Comparison of ENCODE assay signal across 1 cellular context in the genomic region with DNA sequence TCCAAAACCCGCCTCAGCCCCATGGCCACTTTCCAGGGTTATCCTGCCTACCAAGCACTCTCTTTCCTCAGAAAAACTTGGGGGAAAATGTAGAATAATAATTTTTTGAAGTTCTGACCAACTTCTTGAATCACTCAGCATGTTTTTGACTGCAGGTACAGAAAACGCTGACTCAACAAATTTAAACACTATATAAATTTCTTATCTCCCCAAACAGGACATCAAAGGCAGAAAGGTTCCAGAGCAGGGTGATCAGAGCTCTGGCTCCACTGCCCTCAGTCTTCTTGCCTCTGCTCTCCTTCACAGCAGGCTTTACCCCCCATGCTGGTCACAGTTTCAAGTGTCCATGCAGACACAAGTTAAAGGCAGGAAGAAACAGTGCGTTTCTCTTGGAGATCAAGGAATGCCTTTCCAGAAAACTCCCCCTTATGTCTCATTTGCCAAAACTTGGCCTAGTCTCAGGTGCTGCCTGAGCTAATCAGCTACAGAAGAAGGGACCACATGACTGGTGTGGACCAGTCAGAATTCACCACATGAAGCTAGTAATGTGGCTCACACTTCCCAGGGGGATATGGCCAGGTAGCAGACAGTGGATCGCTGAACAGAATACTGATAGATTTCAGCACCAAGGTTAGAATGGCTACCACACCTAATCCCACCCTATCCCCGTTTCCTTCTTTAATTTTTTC.
TF ChIP-seq lines count a peak whose summit lies in the region.

No MANE protein-coding gene starts in this region.

TF ChIP-seq in K562, 482 proteins besides CTCF, POLR2A, EP300 and RAD21 (continued from another document):
- TF ChIP-seq, protein P1, sequence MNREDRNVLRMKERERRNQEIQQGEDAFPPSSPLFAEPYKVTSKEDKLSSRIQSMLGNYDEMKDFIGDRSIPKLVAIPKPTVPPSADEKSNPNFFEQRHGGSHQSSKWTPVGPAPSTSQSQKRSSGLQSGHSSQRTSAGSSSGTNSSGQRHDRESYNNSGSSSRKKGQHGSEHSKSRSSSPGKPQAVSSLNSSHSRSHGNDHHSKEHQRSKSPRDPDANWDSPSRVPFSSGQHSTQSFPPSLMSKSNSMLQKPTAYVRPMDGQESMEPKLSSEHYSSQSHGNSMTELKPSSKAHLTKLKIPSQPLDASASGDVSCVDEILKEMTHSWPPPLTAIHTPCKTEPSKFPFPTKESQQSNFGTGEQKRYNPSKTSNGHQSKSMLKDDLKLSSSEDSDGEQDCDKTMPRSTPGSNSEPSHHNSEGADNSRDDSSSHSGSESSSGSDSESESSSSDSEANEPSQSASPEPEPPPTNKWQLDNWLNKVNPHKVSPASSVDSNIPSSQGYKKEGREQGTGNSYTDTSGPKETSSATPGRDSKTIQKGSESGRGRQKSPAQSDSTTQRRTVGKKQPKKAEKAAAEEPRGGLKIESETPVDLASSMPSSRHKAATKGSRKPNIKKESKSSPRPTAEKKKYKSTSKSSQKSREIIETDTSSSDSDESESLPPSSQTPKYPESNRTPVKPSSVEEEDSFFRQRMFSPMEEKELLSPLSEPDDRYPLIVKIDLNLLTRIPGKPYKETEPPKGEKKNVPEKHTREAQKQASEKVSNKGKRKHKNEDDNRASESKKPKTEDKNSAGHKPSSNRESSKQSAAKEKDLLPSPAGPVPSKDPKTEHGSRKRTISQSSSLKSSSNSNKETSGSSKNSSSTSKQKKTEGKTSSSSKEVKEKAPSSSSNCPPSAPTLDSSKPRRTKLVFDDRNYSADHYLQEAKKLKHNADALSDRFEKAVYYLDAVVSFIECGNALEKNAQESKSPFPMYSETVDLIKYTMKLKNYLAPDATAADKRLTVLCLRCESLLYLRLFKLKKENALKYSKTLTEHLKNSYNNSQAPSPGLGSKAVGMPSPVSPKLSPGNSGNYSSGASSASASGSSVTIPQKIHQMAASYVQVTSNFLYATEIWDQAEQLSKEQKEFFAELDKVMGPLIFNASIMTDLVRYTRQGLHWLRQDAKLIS (CRISPR knock-in tag; IDR thresholded peaks at IDR 0.05): no peak
- no peak for TF ChIP-seq HMGN3 (IDR thresholded peaks at IDR 0.05; ENCODE audit: borderline replicate concordance, extremely low read depth, insufficient read length, low read depth, low read length)
- TF ChIP-seq ATF7 (IDR thresholded peaks at IDR 0.05): 0 out of 2 replicates have a peak, but pooled peaks have one; percentile 17
- TF ChIP-seq, protein P2, sequence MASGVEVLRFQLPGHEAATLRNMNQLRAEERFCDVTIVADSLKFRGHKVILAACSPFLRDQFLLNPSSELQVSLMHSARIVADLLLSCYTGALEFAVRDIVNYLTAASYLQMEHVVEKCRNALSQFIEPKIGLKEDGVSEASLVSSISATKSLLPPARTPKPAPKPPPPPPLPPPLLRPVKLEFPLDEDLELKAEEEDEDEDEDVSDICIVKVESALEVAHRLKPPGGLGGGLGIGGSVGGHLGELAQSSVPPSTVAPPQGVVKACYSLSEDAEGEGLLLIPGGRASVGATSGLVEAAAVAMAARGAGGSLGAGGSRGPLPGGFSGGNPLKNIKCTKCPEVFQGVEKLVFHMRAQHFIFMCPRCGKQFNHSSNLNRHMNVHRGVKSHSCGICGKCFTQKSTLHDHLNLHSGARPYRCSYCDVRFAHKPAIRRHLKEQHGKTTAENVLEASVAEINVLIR (CRISPR knock-in tag; IDR thresholded peaks at IDR 0.05): no peak
- TF ChIP-seq HNRNPK (IDR thresholded peaks at IDR 0.05; ENCODE audit: low read depth, low read length, poor library complexity, severe bottlenecking): no peak
- no peak for TF ChIP-seq GTF2F1 (IDR thresholded peaks at IDR 0.05; ENCODE audit: low read depth, low read length)
- no peak for TF ChIP-seq FOXM1 (IDR thresholded peaks at IDR 0.05; ENCODE audit: low read depth)
- no peak for TF ChIP-seq FOXM1 (CRISPR knock-in tag; IDR thresholded peaks at IDR 0.05; ENCODE audit: low read depth)
- TF ChIP-seq FIP1L1 (IDR thresholded peaks at IDR 0.05; ENCODE audit: low read depth, low read length, poor library complexity, severe bottlenecking): no peak
- TF ChIP-seq, protein P3, sequence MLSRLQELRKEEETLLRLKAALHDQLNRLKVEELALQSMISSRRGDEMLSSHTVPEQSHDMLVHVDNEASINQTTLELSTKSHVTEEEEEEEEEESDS (CRISPR knock-in tag; IDR thresholded peaks at IDR 0.05): no peak
- no peak for TF ChIP-seq DMBX1 (CRISPR knock-in tag; IDR thresholded peaks at IDR 0.05; ENCODE audit: borderline replicate concordance)
- peak; percentile 98 for TF ChIP-seq C11orf30 (IDR thresholded peaks at IDR 0.05; ENCODE audit: low read depth)
- no peak for TF ChIP-seq ZKSCAN1 (IDR thresholded peaks at IDR 0.05; ENCODE audit: low read depth, low read length)
- no peak for TF ChIP-seq ZFPM2 (CRISPR knock-in tag; IDR thresholded peaks at IDR 0.05)
- TF ChIP-seq, protein P4, sequence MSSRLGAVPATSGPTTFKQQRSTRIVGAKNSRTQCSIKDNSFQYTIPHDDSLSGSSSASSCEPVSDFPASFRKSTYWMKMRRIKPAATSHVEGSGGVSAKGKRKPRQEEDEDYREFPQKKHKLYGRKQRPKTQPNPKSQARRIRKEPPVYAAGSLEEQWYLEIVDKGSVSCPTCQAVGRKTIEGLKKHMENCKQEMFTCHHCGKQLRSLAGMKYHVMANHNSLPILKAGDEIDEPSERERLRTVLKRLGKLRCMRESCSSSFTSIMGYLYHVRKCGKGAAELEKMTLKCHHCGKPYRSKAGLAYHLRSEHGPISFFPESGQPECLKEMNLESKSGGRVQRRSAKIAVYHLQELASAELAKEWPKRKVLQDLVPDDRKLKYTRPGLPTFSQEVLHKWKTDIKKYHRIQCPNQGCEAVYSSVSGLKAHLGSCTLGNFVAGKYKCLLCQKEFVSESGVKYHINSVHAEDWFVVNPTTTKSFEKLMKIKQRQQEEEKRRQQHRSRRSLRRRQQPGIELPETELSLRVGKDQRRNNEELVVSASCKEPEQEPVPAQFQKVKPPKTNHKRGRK (tag; IDR thresholded peaks at IDR 0.05): no peak
- no peak for TF ChIP-seq ETS2 (tag; IDR thresholded peaks at IDR 0.05; ENCODE audit: borderline replicate concordance, poor library complexity, severe bottlenecking)
- TF ChIP-seq STAT5B (CRISPR knock-in tag; IDR thresholded peaks at IDR 0.05): no peak
- TF ChIP-seq PCBP2 (IDR thresholded peaks at IDR 0.05; ENCODE audit: low read depth, low read length, poor library complexity, severe bottlenecking): no peak
- TF ChIP-seq, protein P5, sequence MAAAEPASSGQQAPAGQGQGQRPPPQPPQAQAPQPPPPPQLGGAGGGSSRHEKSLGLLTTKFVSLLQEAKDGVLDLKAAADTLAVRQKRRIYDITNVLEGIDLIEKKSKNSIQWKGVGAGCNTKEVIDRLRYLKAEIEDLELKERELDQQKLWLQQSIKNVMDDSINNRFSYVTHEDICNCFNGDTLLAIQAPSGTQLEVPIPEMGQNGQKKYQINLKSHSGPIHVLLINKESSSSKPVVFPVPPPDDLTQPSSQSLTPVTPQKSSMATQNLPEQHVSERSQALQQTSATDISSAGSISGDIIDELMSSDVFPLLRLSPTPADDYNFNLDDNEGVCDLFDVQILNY (CRISPR knock-in tag; IDR thresholded peaks at IDR 0.05): no peak
- no peak for TF ChIP-seq ZFX (CRISPR knock-in tag; IDR thresholded peaks at IDR 0.05)
- TF ChIP-seq, protein P6, sequence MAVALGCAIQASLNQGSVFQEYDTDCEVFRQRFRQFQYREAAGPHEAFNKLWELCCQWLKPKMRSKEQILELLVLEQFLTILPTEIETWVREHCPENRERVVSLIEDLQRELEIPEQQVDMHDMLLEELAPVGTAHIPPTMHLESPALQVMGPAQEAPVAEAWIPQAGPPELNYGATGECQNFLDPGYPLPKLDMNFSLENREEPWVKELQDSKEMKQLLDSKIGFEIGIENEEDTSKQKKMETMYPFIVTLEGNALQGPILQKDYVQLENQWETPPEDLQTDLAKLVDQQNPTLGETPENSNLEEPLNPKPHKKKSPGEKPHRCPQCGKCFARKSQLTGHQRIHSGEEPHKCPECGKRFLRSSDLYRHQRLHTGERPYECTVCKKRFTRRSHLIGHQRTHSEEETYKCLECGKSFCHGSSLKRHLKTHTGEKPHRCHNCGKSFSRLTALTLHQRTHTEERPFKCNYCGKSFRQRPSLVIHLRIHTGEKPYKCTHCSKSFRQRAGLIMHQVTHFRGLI (CRISPR knock-in tag; IDR thresholded peaks at IDR 0.05): no peak
- no peak for TF ChIP-seq TSC22D4 (tag; IDR thresholded peaks at IDR 0.05)
- TF ChIP-seq BRCA1 (IDR thresholded peaks at IDR 0.05): no peak
- TF ChIP-seq BRCA1 (CRISPR knock-in tag; IDR thresholded peaks at IDR 0.05): no peak
- TF ChIP-seq MAFF (IDR thresholded peaks at IDR 0.05; ENCODE audit: low read length): peak; percentile 100
- TF ChIP-seq, protein P7, sequence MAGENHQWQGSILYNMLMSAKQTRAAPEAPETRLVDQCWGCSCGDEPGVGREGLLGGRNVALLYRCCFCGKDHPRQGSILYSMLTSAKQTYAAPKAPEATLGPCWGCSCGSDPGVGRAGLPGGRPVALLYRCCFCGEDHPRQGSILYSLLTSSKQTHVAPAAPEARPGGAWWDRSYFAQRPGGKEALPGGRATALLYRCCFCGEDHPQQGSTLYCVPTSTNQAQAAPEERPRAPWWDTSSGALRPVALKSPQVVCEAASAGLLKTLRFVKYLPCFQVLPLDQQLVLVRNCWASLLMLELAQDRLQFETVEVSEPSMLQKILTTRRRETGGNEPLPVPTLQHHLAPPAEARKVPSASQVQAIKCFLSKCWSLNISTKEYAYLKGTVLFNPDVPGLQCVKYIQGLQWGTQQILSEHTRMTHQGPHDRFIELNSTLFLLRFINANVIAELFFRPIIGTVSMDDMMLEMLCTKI (IDR thresholded peaks at IDR 0.05; ENCODE audit: partially characterized antibody): no peak
- TF ChIP-seq, protein P8, sequence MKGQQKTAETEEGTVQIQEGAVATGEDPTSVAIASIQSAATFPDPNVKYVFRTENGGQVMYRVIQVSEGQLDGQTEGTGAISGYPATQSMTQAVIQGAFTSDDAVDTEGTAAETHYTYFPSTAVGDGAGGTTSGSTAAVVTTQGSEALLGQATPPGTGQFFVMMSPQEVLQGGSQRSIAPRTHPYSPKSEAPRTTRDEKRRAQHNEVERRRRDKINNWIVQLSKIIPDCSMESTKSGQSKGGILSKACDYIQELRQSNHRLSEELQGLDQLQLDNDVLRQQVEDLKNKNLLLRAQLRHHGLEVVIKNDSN (CRISPR knock-in tag; IDR thresholded peaks at IDR 0.05): peak; percentile 80
- TF ChIP-seq BDP1 (IDR thresholded peaks at IDR 0.05; ENCODE audit: insufficient read depth, insufficient read length): no peak
- TF ChIP-seq ZNF146 (CRISPR knock-in tag; IDR thresholded peaks at IDR 0.05; ENCODE audit: unreplicated experiment): no peak
- TF ChIP-seq RBM39 (optimal IDR thresholded peaks at IDR 0.05; ENCODE audit: low read depth, low read length): no peak
- TF ChIP-seq, protein P9, sequence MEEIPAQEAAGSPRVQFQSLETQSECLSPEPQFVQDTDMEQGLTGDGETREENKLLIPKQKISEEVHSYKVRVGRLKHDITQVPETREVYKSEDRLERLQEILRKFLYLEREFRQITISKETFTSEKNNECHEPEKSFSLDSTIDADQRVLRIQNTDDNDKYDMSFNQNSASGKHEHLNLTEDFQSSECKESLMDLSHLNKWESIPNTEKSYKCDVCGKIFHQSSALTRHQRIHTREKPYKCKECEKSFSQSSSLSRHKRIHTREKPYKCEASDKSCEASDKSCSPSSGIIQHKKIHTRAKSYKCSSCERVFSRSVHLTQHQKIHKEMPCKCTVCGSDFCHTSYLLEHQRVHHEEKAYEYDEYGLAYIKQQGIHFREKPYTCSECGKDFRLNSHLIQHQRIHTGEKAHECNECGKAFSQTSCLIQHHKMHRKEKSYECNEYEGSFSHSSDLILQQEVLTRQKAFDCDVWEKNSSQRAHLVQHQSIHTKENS (CRISPR knock-in tag; IDR thresholded peaks at IDR 0.05): no peak
